15 cellular contexts compared by ENCODE assay signal in the genomic region with DNA sequence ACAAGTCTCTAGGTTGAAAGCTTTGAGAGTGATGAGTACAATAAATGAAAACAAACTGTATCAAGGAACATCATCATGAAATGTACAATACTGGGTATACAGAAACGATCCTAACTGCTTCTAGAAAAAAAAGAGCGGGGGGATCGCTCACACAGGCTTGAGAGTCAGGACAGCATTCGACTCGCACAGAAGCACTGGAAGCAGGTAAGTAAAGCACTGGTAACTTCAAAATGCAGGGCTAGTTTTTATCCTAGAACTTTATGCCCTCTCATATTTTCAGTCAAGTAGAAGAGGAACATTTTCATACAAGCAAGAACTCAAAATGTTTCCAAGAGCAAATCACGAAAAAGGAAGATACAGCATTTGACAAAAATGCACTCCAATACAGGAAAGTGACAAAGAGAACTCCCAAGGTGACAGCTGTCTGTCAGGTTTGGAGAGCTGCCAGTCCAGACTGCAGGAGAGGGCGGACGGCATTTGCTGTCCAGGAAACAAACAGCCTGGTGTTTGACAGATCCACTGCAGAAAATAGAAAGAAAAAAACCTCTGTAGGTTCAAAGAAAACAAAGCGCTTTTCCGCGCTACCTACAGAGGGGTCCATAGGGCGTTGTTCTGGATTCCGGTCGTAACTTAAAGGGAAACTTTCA. TPM values are rescaled to one million over a fixed set of nuclear protein-coding genes. Genes with fewer than 3 reads are reported as not detected.
DNase-seq lines count a peak whose midpoint lies in the region; ATAC-seq, FAIRE-seq and TF ChIP-seq lines count a peak whose summit lies in the region.
"Had no signal": no experiment of that assay in that cellular context is flagged by ENCODE, and none has a peak within 500 bp of the region (broad histone marks: within the 10 kb centered on the region; RNA-seq: fewer than 3 reads in every experiment).

No MANE protein-coding gene starts in this region.

- TF ChIP-seq POLR2A in A549 (IDR thresholded peaks at IDR 0.05; ENCODE audit: low read length) = no peak

- H3K27me3 ChIP-seq in fibroblast of lung (ENCODE audit: control insufficient read depth, insufficient read depth, low read length) = no peaks in the 10 kb centered on the region
- H3K27me3 ChIP-seq: esophagus muscularis mucosa, Peyer's patch had no signal

- WGBS in A549 (ENCODE audit: missing lambda C conversion rate) = 6% methylated on average over 14 of the region's 14 CpGs

- CTCF ChIA-PET in A549 (lab: Yijun Ruan, JAX) = interaction anchor here (1.3 kb wide), 1 partner anchor 17 kb away, joined by 5 read pairs; no protein-coding TSS in a partner anchor
- CTCF ChIA-PET in HEK293 (lab: Yijun Ruan, JAX) = interaction anchor here (0.6 kb wide), 1 partner anchor 770 kb away, joined by 4 read pairs; no protein-coding TSS in a partner anchor

- ATAC-seq in A549 (peak in 1 of 2 experiments; percentile 41; a peak in 3 of 6 replicates), GM19023 (IDR thresholded peaks at IDR 0.05; ENCODE audit: unreplicated experiment) (no peak), GM19328 (IDR thresholded peaks at IDR 0.05; ENCODE audit: unreplicated experiment) (no peak), HG03039 (IDR thresholded peaks at IDR 0.05; ENCODE audit: unreplicated experiment) (no peak)
- ATAC-seq: activated CD8-positive, alpha-beta memory T cell treated with anti-CD3 and anti-CD28 coated beads, Interleukin-2, amount 10 ng/mL, durations not matched to agents 7 days and 5 days; stimulated activated effector memory CD8-positive, alpha-beta T cell treated with anti-CD3 and anti-CD28 coated beads, Interleukin-12 subunit alpha, Interleukin-12 subunit beta, amount 100 ng/mL, for 72 hours had no signal

- H3K4me1 ChIP-seq in A549 (no peaks in the 10 kb centered on the region), HEK293 (ENCODE audit: control insufficient read depth, insufficient read depth, low read length) (no peaks in the 10 kb centered on the region), fibroblast of lung (ENCODE audit: control insufficient read depth, extremely low read depth, insufficient read depth, low read length) (no peaks in the 10 kb centered on the region)
- H3K4me1 ChIP-seq: esophagus muscularis mucosa, Peyer's patch had no signal

- TF ChIP-seq EP300 in A549 (IDR thresholded peaks at IDR 0.05) = no peak

- no peaks in the 10 kb centered on the region for H3K79me2 ChIP-seq in fibroblast of lung (ENCODE audit: control insufficient read depth, insufficient read depth, low read length)

- POLR2A ChIA-PET in A549 (lab: Yijun Ruan, JAX) = no interaction called here
- POLR2A ChIA-PET in HEK293 (lab: Yijun Ruan, JAX) = no interaction called here

- no peak for FAIRE-seq in A549 (lab: Jason Lieb, UNC)
- FAIRE-seq: TTC549 had no signal

- no peak overlapping the region for H3K27ac ChIP-seq in A549
- no peak overlapping the region for H3K27ac ChIP-seq in HEK293 (ENCODE audit: extremely low read depth, low read depth, low read length)
- H3K27ac ChIP-seq in fibroblast of lung (ENCODE audit: insufficient read depth, low read length) = no peak overlapping the region
- H3K27ac ChIP-seq: esophagus muscularis mucosa, Peyer's patch had no signal

- no peaks in the 10 kb centered on the region for H4K20me1 ChIP-seq in fibroblast of lung (ENCODE audit: control insufficient read depth, extremely low read depth, insufficient read depth, low read length)

- peak overlapping the region; percentile 79 for H3K4me2 ChIP-seq in A549
- peak overlapping the region; percentile 62 for H3K4me2 ChIP-seq in fibroblast of lung (ENCODE audit: extremely low read depth, insufficient read depth, low read length)

- H3K4me3 ChIP-seq in A549 (peak overlapping the region; percentile 27; the same call in 1 of the 3 replicates), HEK293 (ENCODE audit: low read depth, low read length) (no peak overlapping the region), fibroblast of lung (replicated peaks in 1 of 4; ENCODE audit: control extremely low read depth in 1 of 4, insufficient read depth in 1 of 4, low read depth in 3 of 4, low read length in 4 of 4) (peak overlapping the region in 2 of 4 experiments; percentile 12 to 19)
- H3K4me3 ChIP-seq: Peyer's patch had no signal

- no peak for TF ChIP-seq RAD21 in A549 (conservative IDR thresholded peaks at IDR 0.05 in 1 of 2, IDR thresholded peaks at IDR 0.05 in 1 of 2)

- no peak overlapping the region for H3K9ac ChIP-seq in fibroblast of lung (ENCODE audit: insufficient read depth, low read length)

- no peak for TF ChIP-seq CTCF in A549 (IDR thresholded peaks at IDR 0.05)
- no peak for TF ChIP-seq CTCF in HEK293 (tag by site-specific recombination; IDR thresholded peaks at IDR 0.05)
- no peak for TF ChIP-seq CTCF in fibroblast of lung (conservative IDR thresholded peaks at IDR 0.05 in 1 of 2, IDR thresholded peaks at IDR 0.05 in 1 of 2; ENCODE audit: low read depth in 1 of 2, low read length in 2 of 2)

- H3K36me3 ChIP-seq in HEK293 (ENCODE audit: control insufficient read depth in 2 of 2, insufficient read depth in 1 of 2, low read length in 2 of 2) (no peaks in the 10 kb centered on the region), fibroblast of lung (ENCODE audit: control insufficient read depth, insufficient read depth, low read length) (no peaks in the 10 kb centered on the region)
- H3K36me3 ChIP-seq: esophagus muscularis mucosa, Peyer's patch had no signal

- H2AFZ ChIP-seq in fibroblast of lung (ENCODE audit: low read length) = no peak overlapping the region

- DNase-seq in A549 (ENCODE audit: low read depth in 1 of 2, low spot score in 1 of 2) (no peak), NCI-H69 (lab: John Stamatoyannopoulos, UW) (peak; percentile 26), fibroblast of lung (ENCODE audit: low read depth in 2 of 2) (no peak), T-helper 2 cell (no peak)
- DNase-seq: activated CD8-positive, alpha-beta memory T cell treated with anti-CD3 and anti-CD28 coated beads, Interleukin-2, amount 10 ng/mL, durations not matched to agents 7 days and 5 days; EL; NCI-H1930; Peyer's patch had no signal

- no peaks in the 10 kb centered on the region for H3K9me3 ChIP-seq in A549
- H3K9me3 ChIP-seq in HEK293 (ENCODE audit: control insufficient read depth, insufficient read depth, low read depth, low read length) = no peaks in the 10 kb centered on the region
- H3K9me3 ChIP-seq in fibroblast of lung (ENCODE audit: control insufficient read depth, insufficient read depth, low read depth, low read length) = no peaks in the 10 kb centered on the region
- H3K9me3 ChIP-seq: esophagus muscularis mucosa, Peyer's patch had no signal

TF ChIP-seq in A549, 52 proteins besides CTCF, POLR2A, EP300 and RAD21 (continues in another document):
- TF ChIP-seq CEBPB (IDR thresholded peaks at IDR 0.05) (no peak), CHD4 (IDR thresholded peaks at IDR 0.05; ENCODE audit: borderline replicate concordance) (no peak), HOXB5 (CRISPR knock-in tag; IDR thresholded peaks at IDR 0.05) (no peak), TP53 (CRISPR knock-in tag; IDR thresholded peaks at IDR 0.05) (no peak), TFCP2L1 (CRISPR knock-in tag; IDR thresholded peaks at IDR 0.05) (no peak), CHD2 (IDR thresholded peaks at IDR 0.05; ENCODE audit: low read length, partially characterized antibody) (no peak)
- TF ChIP-seq, protein P1, sequence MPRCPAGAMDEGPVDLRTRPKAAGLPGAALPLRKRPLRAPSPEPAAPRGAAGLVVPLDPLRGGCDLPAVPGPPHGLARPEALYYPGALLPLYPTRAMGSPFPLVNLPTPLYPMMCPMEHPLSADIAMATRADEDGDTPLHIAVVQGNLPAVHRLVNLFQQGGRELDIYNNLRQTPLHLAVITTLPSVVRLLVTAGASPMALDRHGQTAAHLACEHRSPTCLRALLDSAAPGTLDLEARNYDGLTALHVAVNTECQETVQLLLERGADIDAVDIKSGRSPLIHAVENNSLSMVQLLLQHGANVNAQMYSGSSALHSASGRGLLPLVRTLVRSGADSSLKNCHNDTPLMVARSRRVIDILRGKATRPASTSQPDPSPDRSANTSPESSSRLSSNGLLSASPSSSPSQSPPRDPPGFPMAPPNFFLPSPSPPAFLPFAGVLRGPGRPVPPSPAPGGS (IDR thresholded peaks at IDR 0.05) = no peak

TF ChIP-seq in HEK293, 187 proteins besides CTCF, POLR2A, EP300 and RAD21:
- TF ChIP-seq ZNF830 (tag by site-specific recombination; IDR thresholded peaks at IDR 0.05; ENCODE audit: low read depth) (no peak), GLIS1 (tag by site-specific recombination; IDR thresholded peaks at IDR 0.05) (no peak)
- TF ChIP-seq, protein P2, sequence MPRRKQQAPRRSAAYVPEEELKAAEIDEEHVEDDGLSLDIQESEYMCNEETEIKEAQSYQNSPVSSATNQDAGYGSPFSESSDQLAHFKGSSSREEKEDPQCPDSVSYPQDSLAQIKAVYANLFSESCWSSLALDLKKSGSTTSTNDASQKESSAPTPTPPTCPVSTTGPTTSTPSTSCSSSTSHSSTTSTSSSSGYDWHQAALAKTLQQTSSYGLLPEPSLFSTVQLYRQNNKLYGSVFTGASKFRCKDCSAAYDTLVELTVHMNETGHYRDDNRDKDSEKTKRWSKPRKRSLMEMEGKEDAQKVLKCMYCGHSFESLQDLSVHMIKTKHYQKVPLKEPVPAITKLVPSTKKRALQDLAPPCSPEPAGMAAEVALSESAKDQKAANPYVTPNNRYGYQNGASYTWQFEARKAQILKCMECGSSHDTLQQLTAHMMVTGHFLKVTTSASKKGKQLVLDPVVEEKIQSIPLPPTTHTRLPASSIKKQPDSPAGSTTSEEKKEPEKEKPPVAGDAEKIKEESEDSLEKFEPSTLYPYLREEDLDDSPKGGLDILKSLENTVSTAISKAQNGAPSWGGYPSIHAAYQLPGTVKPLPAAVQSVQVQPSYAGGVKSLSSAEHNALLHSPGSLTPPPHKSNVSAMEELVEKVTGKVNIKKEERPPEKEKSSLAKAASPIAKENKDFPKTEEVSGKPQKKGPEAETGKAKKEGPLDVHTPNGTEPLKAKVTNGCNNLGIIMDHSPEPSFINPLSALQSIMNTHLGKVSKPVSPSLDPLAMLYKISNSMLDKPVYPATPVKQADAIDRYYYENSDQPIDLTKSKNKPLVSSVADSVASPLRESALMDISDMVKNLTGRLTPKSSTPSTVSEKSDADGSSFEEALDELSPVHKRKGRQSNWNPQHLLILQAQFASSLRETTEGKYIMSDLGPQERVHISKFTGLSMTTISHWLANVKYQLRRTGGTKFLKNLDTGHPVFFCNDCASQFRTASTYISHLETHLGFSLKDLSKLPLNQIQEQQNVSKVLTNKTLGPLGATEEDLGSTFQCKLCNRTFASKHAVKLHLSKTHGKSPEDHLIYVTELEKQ (tag by site-specific recombination; IDR thresholded peaks at IDR 0.05; ENCODE audit: borderline replicate concordance) = peak; percentile 23; the same call in 1 of the 2 replicates

RNA-seq across cellular contexts. Expression of a gene that starts 58.2 kb away (rescaled TPM):
- 13.8 and 16.6 TPM in 2 replicates for polyA plus RNA-seq in A549 (2011; rRNA removed)
- 2.9 and 3.3 TPM in 2 replicates for polyA plus RNA-seq in A549 (2012; cell fraction: cytosol; rRNA removed)
- 3.0 and 5.0 TPM in 2 replicates for polyA plus RNA-seq in A549 (2012; cell fraction: nucleus; rRNA removed)
- 7.3 to 8.6 TPM (median 7.7 TPM) in 3 replicates for polyA plus RNA-seq in A549 (2017; fragmentation: RNase III; extraction: RNeasy Plus Mini Kit Qiagen cat#74134 plus additional on column Dnase treatment)
- 12.6 and 13.4 TPM in 2 replicates for polyA minus RNA-seq in A549 (2011; rRNA and poly(A)+ RNA removed)
- total RNA-seq in fibroblast of lung = 14.9 and 17.2 TPM in 2 replicates
- 10.5 and 12.5 TPM in 2 replicates for polyA plus RNA-seq in fibroblast of lung
- polyA plus RNA-seq in fibroblast of lung (2012) = 5.5 and 6.5 TPM in 2 replicates
- 2.7 and 3.9 TPM in 2 replicates for polyA minus RNA-seq in fibroblast of lung (ENCODE audit: low replicate concordance)
